28 cellular contexts compared by ENCODE assay signal in the genomic region with DNA sequence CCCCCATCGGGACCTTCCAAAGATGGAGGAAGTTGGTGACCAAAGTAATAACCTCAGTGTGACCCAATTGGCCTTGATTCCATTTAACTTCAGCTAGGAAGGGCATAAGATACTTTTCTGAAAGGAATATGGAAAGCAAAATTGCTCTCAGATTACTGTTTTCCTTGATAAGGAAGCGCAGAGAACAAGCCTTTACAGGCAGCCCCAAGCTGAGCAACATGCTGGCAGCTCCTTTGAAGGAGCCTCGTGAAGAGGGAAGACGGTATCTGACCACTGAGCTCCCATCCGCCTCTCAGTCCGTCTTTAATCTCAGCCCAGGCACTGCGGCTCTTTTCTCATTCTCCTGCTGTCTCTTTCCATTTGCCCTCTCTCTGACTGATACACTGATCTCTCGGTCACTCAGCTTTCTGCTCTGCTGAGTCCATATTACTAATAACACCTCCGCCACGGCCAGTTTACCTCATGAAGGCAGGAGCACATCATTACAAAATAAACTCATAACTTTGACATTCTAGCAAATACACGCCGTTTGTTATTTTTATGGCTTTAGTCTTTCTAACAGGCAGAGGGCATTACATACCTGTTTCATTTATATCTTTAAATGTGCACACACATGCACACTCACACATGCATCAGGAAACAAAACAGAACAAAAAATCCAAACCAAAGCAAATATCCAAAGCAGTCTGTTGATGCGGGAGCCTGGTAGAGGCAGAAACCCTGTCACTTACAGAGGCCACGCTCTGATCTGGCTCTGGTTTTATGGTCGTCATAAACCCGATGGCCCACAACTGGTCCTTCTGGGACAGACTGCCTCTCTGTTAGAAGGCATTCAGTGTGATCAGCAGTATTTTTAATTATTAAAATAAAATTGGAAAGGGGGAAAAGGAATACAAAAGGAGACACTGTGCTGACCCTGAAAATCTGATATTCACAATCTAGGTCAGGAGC.
A peak's percentile ranks its signal among the peaks of the same experiment; 100 is the strongest.
DNase-seq lines count a peak whose midpoint lies in the region; ATAC-seq, FAIRE-seq and TF ChIP-seq lines count a peak whose summit lies in the region.
"Had no signal": no experiment of that assay in that cellular context is flagged by ENCODE, and none has a peak within 500 bp of the region (broad histone marks: within the 10 kb centered on the region; RNA-seq: fewer than 3 reads in every experiment).

No MANE protein-coding gene starts in this region.

- H3K27me3 Mint-ChIP-seq in brain, result no peaks in the 10 kb centered on the region

- POLR2A ChIA-PET in HEK293T (lab: Yijun Ruan, JAX), result no interaction called here

- H3K4me1 Mint-ChIP-seq in brain, result peaks cover 50% of the 10 kb centered on the region
- H3K4me1 Mint-ChIP-seq: immature natural killer cell had no signal

- peak overlapping the region in 1 of 5 experiments; percentile 36 for H3K4me3 Mint-ChIP-seq in brain
- H3K4me3 Mint-ChIP-seq: CD8-positive, alpha-beta T cell; immature natural killer cell; T-helper 2 cell treated with Interferon-gamma antibody and Interleukin-4, amounts not matched to agents 5 μg/mL and 100 μg/mL, for 36 hours had no signal

- H3K9me3 Mint-ChIP-seq in brain, result no peaks in the 10 kb centered on the region
- H3K9me3 Mint-ChIP-seq: CD8-positive, alpha-beta T cell; immature natural killer cell; T-helper 2 cell treated with Interferon-gamma antibody and Interleukin-4, amounts not matched to agents 5 μg/mL and 100 μg/mL, for 36 hours had no signal

- peak; percentile 10 for DNase-seq in HEK293T (ENCODE audit: extremely low spot score)
- DNase-seq in left kidney (ENCODE audit: low read depth, low spot score), result peak; percentile 68
- DNase-seq in retina, result peak; percentile 44
- no peak for DNase-seq in stimulated activated CD4-positive, alpha-beta T cell treated with anti-CD3 and anti-CD28 coated beads, Interleukin-15, amount 100 ng/mL, for 24 hours
- no peak for DNase-seq in frontal cortex (ENCODE audit: low spot score in 2 of 2)
- DNase-seq: activated CD4-positive, alpha-beta T cell treated with anti-CD3 and anti-CD28 coated beads, Interleukin-2, amount 50 U/mL, for 1 hour; activated naive CD4-positive, alpha-beta T cell treated with anti-CD3 and anti-CD28 coated beads, Interleukin-2, amount 50 U/mL, for 16 hours; anterior cingulate cortex; CD8-positive, alpha-beta T cell; central memory CD4-positive, alpha-beta T cell; DMS153; gastrocnemius medialis; GDM1; GM23248; hippocampal formation; immature natural killer cell; left ventricle myocardium superior; NCI-H1092; NCI-H1930; NCI-H345; psoas muscle; trophoblast cell; WERI-Rb-1 had no signal

- peaks cover 26% of the 10 kb centered on the region for H3K36me3 Mint-ChIP-seq in brain

- no peak for FAIRE-seq in frontal cortex (lab: Jason Lieb, UNC)

- H3K27ac Mint-ChIP-seq in brain, result peak overlapping the region in 3 of 5 experiments; percentile 64 to 86 (median 64)
- H3K27ac Mint-ChIP-seq: CD8-positive, alpha-beta T cell; immature natural killer cell; T-helper 2 cell treated with Interferon-gamma antibody and Interleukin-4, amounts not matched to agents 5 μg/mL and 100 μg/mL, for 36 hours had no signal

- no peak for TF ChIP-seq CTCF in brain (conservative IDR thresholded peaks at IDR 0.05)

- CTCF ChIA-PET in HEK293T (lab: Yijun Ruan, JAX), result interaction anchor here (0.7 kb wide), 1 partner anchor 21 kb away, joined by 3 read pairs; no protein-coding TSS in a partner anchor

- ATAC-seq in HG02678 (IDR thresholded peaks at IDR 0.05; ENCODE audit: unreplicated experiment), result no peak
- ATAC-seq in SK-N-SH treated with all-trans-retinoic acid at 6 μM for 48 hours, result no peak
- ATAC-seq: CD8-positive, alpha-beta T cell; esophagus mucosa; gastrocnemius medialis; left ventricle myocardium superior; psoas muscle had no signal

TF ChIP-seq in HEK293T, 16 proteins besides CTCF, POLR2A, EP300 and RAD21:
- TF ChIP-seq BHLHE40 (IDR thresholded peaks at IDR 0.05; ENCODE audit: borderline replicate concordance), result no peak
- TF ChIP-seq, protein P1, sequence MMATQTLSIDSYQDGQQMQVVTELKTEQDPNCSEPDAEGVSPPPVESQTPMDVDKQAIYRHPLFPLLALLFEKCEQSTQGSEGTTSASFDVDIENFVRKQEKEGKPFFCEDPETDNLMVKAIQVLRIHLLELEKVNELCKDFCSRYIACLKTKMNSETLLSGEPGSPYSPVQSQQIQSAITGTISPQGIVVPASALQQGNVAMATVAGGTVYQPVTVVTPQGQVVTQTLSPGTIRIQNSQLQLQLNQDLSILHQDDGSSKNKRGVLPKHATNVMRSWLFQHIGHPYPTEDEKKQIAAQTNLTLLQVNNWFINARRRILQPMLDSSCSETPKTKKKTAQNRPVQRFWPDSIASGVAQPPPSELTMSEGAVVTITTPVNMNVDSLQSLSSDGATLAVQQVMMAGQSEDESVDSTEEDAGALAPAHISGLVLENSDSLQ (IDR thresholded peaks at IDR 0.05), result no peak
- peak; percentile 17; the same call in 1 of the 2 replicates for TF ChIP-seq L3MBTL2 (conservative IDR thresholded peaks at IDR 0.05)
- TF ChIP-seq LEF1 (IDR thresholded peaks at IDR 0.05; ENCODE audit: borderline replicate concordance), result no peak
- no peak for TF ChIP-seq CTBP1 (IDR thresholded peaks at IDR 0.05; ENCODE audit: borderline replicate concordance)
- TF ChIP-seq FOXM1 (IDR thresholded peaks at IDR 0.05; ENCODE audit: borderline replicate concordance), result no peak
- TF ChIP-seq ARNT (IDR thresholded peaks at IDR 0.05), result no peak

TF ChIP-seq in SK-N-SH treated with all-trans-retinoic acid at 6 μM for 48 hours, 23 proteins besides CTCF, POLR2A, EP300 and RAD21:
- TF ChIP-seq ZNF8 (CRISPR knock-in tag; IDR thresholded peaks at IDR 0.05) (no peak), OSR1 (CRISPR knock-in tag; IDR thresholded peaks at IDR 0.05) (no peak), SNAI2 (CRISPR knock-in tag; IDR thresholded peaks at IDR 0.05) (no peak), ESRRG (CRISPR knock-in tag; IDR thresholded peaks at IDR 0.05) (no peak), RARB (CRISPR knock-in tag; IDR thresholded peaks at IDR 0.05) (no peak), TCF4 (CRISPR knock-in tag; IDR thresholded peaks at IDR 0.05; ENCODE audit: borderline replicate concordance) (no peak), CSDC2 (CRISPR knock-in tag; IDR thresholded peaks at IDR 0.05) (no peak), TOX (CRISPR knock-in tag; IDR thresholded peaks at IDR 0.05; ENCODE audit: borderline replicate concordance) (no peak), ZNF70 (CRISPR knock-in tag; IDR thresholded peaks at IDR 0.05) (no peak)
- TF ChIP-seq, protein P2, sequence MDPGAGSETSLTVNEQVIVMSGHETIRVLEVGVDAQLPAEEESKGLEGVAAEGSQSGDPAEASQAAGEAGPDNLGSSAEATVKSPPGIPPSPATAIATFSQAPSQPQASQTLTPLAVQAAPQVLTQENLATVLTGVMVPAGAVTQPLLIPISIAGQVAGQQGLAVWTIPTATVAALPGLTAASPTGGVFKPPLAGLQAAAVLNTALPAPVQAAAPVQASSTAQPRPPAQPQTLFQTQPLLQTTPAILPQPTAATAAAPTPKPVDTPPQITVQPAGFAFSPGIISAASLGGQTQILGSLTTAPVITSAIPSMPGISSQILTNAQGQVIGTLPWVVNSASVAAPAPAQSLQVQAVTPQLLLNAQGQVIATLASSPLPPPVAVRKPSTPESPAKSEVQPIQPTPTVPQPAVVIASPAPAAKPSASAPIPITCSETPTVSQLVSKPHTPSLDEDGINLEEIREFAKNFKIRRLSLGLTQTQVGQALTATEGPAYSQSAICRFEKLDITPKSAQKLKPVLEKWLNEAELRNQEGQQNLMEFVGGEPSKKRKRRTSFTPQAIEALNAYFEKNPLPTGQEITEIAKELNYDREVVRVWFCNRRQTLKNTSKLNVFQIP (CRISPR knock-in tag; IDR thresholded peaks at IDR 0.05; ENCODE audit: borderline replicate concordance, low read depth), result no peak

Comparison
In these comparisons a context has a peak if more than half of its experiments do, and no peak if none do; other contexts are left out.
1. DNase-seq: peak in HEK293T (single experiment), left kidney (single experiment) and retina (single experiment); none in stimulated activated CD4-positive, alpha-beta T cell treated with anti-CD3 and anti-CD28 coated beads, Interleukin-15, amount 100 ng/mL, for 24 hours (single experiment) and frontal cortex (0 of 2).